In the genomic region with DNA sequence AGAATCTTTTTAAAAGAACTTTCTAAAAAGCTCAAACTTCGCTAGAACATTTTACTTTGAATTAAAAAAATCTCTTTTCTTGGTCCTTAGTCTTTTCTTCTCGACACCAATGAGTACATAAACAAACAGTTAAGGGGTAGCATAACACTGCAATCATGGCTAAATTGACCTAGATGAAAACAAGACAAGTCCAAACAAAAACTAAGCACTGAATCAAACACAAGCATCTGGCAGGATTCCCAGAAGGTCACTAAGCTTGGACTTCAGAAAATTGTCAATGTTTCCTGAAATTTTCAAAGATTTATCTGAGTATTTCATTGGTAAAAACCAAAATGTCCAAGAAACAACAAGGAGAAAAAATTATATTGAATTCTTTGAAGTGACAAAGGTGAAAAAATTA, we compare ENCODE assay signal across 20 cellular contexts. TPM values are rescaled to one million over a fixed set of nuclear protein-coding genes. Genes with fewer than 3 reads are reported as not detected.
A peak's percentile ranks its signal among the peaks of the same experiment; 100 is the strongest.
DNase-seq lines count a peak whose midpoint lies in the region; ATAC-seq and TF ChIP-seq lines count a peak whose summit lies in the region.
"Had no signal": no experiment of that assay in that cellular context is flagged by ENCODE, and none has a peak within 500 bp of the region (broad histone marks: within the 10 kb centered on the region; RNA-seq: fewer than 3 reads in every experiment).

No MANE protein-coding gene starts in this region.

- no peaks in the 10 kb centered on the region for H3K36me3 ChIP-seq in ascending aorta
- H3K36me3 ChIP-seq in tibial artery: no peaks in the 10 kb centered on the region
- H3K36me3 ChIP-seq: neural progenitor cell, stomach had no signal

- in situ Hi-C loops in GM13977 (cut with MboI; ENCODE audit: low pct_unique_long_range_greater_than_20kb, low sequenced_read_pairs, unreplicated experiment): no loop called here

- DNase-seq in NCI-H2227 treated with DMSO at 0.1 percent for 48 hours (lab: John Stamatoyannopoulos, UW): peak; percentile 16
- no peak for DNase-seq in NCI-H2227 (lab: John Stamatoyannopoulos, UW; ENCODE audit: unreplicated experiment)
- DNase-seq in ascending aorta (ENCODE audit: low spot score in 2 of 2): no peak
- DNase-seq in glomerular endothelial cell (ENCODE audit: extremely low read depth, low read depth, low spot score): peak; percentile 37
- no peak for DNase-seq in tibial artery
- DNase-seq in GF-D8 (lab: John Stamatoyannopoulos, UW): no peak
- no peak for DNase-seq in GM13977 (ENCODE audit: low spot score)
- DNase-seq: 8988T; activated CD8-positive, alpha-beta memory T cell treated with anti-CD3 and anti-CD28 coated beads, Interleukin-2, amount 10 ng/mL, durations not matched to agents 7 days and 5 days; activated naive CD4-positive, alpha-beta T cell treated with anti-CD3 and anti-CD28 coated beads for 36 hours; H7; NCI-H2029; small intestine; stomach had no signal

- no peak for TF ChIP-seq CTCF in ascending aorta (IDR thresholded peaks at IDR 0.05)
- TF ChIP-seq CTCF in tibial artery (IDR thresholded peaks at IDR 0.05): no peak
- no peak for TF ChIP-seq CTCF in GM13977 (IDR thresholded peaks at IDR 0.05; ENCODE audit: extremely low read depth, insufficient read depth, missing control alignments)

- intact Hi-C loops in ascending aorta (cut with DNase I) (no loop called here), tibial artery (cut with DNase I; ENCODE audit: low total_unique reads) (no loop called here)

- H3K27me3 ChIP-seq in ascending aorta (no peaks in the 10 kb centered on the region), tibial artery (no peaks in the 10 kb centered on the region)

- H3K9me3 ChIP-seq in ascending aorta (no peaks in the 10 kb centered on the region), tibial artery (no peaks in the 10 kb centered on the region)
- H3K9me3 ChIP-seq: stomach had no signal

- H3K4me1 ChIP-seq in ascending aorta (peaks cover 0 to 25% of the 10 kb centered on the region in 2 donors), tibial artery (peaks cover 0 to 34% (median 2%) of the 10 kb centered on the region in 4 donors)
- H3K4me1 ChIP-seq: neural progenitor cell had no signal

- ATAC-seq in GM19023 (IDR thresholded peaks at IDR 0.05; ENCODE audit: unreplicated experiment): no peak
- ATAC-seq: activated CD8-positive, alpha-beta memory T cell treated with anti-CD3 and anti-CD28 coated beads, Interleukin-2, amount 10 ng/mL, durations not matched to agents 7 days and 5 days had no signal

- H3K4me3 ChIP-seq in ascending aorta (peak overlapping the region in 1 of 2 donors; percentile 49), tibial artery (no peak overlapping the region)
- H3K4me3 ChIP-seq: lung, neural progenitor cell, stomach had no signal

- H3K27ac ChIP-seq in ascending aorta: peak overlapping the region; percentile 84 to 88
- H3K27ac ChIP-seq in tibial artery: peak overlapping the region; percentile 61 to 64
- H3K27ac ChIP-seq: epithelial cell of prostate, KMS-11, neural progenitor cell, VCaP had no signal

RNA-seq across cellular contexts. Expression of a gene that starts 5.0 kb away (rescaled TPM):
- total RNA-seq in ascending aorta (24.5 TPM), glomerular endothelial cell (0.29 and 0.82 TPM in 2 replicates)
- total RNA-seq: activated CD8-positive, alpha-beta memory T cell treated with anti-CD3 and anti-CD28 coated beads, Interleukin-2, amount 10 ng/mL, durations not matched to agents 7 days and 5 days; activated naive CD4-positive, alpha-beta T cell treated with anti-CD3 and anti-CD28 coated beads for 36 hours had no signal

Comparison
In these comparisons a context has a peak if more than half of its experiments do, and no peak if none do; other contexts are left out.
1. DNase-seq: peak in NCI-H2227 treated with DMSO at 0.1 percent for 48 hours (single experiment) and glomerular endothelial cell (single experiment); none in NCI-H2227 (single experiment), ascending aorta (0 of 2), tibial artery (0 of 2), GF-D8 (single experiment) and GM13977 (single experiment).
2. RNA of a gene that starts 5.0 kb away (total RNA-seq): 24.5 TPM in ascending aorta (single experiment); 0.29 to 0.82 TPM in glomerular endothelial cell; every median in the first group is over 10 times any median in the second.